Comparison of ENCODE assay signal across 8 cellular contexts in genomic region chr1:197526736-197527371, GRCh38.
DNase-seq lines count a peak whose midpoint lies in the region; ATAC-seq and TF ChIP-seq lines count a peak whose summit lies in the region.

No MANE protein-coding gene starts in this region.

- H3K4me2 ChIP-seq in GM23338, result no peak overlapping the region
- no peak overlapping the region for H3K4me2 ChIP-seq in osteoblast (ENCODE audit: insufficient read depth, low read length)

- no peak for ATAC-seq in GM23338

- H3K4me1 ChIP-seq in GM23338 (ENCODE audit: insufficient read depth), result no peaks in the 10 kb centered on the region
- H3K4me1 ChIP-seq in osteoblast (ENCODE audit: insufficient read depth, low read length), result no peaks in the 10 kb centered on the region

- no peaks in the 10 kb centered on the region for H3K9me2 ChIP-seq in GM23338 (ENCODE audit: insufficient read depth)

- H3F3A ChIP-seq in GM23338 (replicated peaks; ENCODE audit: low read depth), result no peaks in the 10 kb centered on the region

- no peaks in the 10 kb centered on the region for H3K9me3 ChIP-seq in osteoblast (ENCODE audit: low read depth, low read length)

- no peak overlapping the region for H3K27ac Mint-ChIP-seq in GM23338

- H3K27me3 ChIP-seq in GM23338 (ENCODE audit: insufficient read depth) (no peaks in the 10 kb centered on the region), osteoblast (ENCODE audit: insufficient read depth, low read length) (no peaks in the 10 kb centered on the region)

- no peak overlapping the region for H2AFZ ChIP-seq in GM23338
- no peak overlapping the region for H2AFZ ChIP-seq in osteoblast (ENCODE audit: low read length)

- no peak overlapping the region for H3K4me3 Mint-ChIP-seq in GM23338

- H3K9me3 Mint-ChIP-seq in GM23338, result no peaks in the 10 kb centered on the region

- peak; percentile 80 for TF ChIP-seq CTCF in C4-2B (conservative IDR thresholded peaks at IDR 0.05)
- TF ChIP-seq CTCF in GM23338 (conservative IDR thresholded peaks at IDR 0.05; ENCODE audit: low read depth in 2 of 2), result peak in 1 of 2 experiments; percentile 71; a peak in 3 of 4 replicates
- peak; percentile 54 for TF ChIP-seq CTCF in coronary artery (IDR thresholded peaks at IDR 0.05)
- TF ChIP-seq CTCF in osteoblast (IDR thresholded peaks at IDR 0.05; ENCODE audit: extremely low read depth, low read depth, low read length), result peak; percentile 67

- H3K36me3 ChIP-seq in GM23338 (ENCODE audit: insufficient read depth) (no peaks in the 10 kb centered on the region), osteoblast (ENCODE audit: insufficient read depth, low read length) (no peaks in the 10 kb centered on the region)

- H4K20me1 ChIP-seq in GM23338 (replicated peaks; ENCODE audit: insufficient read depth) (no peaks in the 10 kb centered on the region), osteoblast (ENCODE audit: insufficient read depth, low read length) (no peaks in the 10 kb centered on the region)

- H3K4me3 ChIP-seq in GM23338 (no peak overlapping the region), coronary artery (no peak overlapping the region), osteoblast (ENCODE audit: insufficient read depth, low read length) (no peak overlapping the region)

- H3K79me2 ChIP-seq in GM23338 (replicated peaks; ENCODE audit: insufficient read depth) (no peaks in the 10 kb centered on the region), osteoblast (ENCODE audit: insufficient read depth, low read length) (no peaks in the 10 kb centered on the region)

- no peaks in the 10 kb centered on the region for H3K27me3 Mint-ChIP-seq in GM23338 (ENCODE audit: insufficient read depth, low read depth, poor library complexity)

- H3K27ac ChIP-seq in C4-2B, result no peak overlapping the region
- no peak overlapping the region for H3K27ac ChIP-seq in GM23338 (ENCODE audit: low read depth)
- no peak overlapping the region for H3K27ac ChIP-seq in coronary artery
- no peak overlapping the region for H3K27ac ChIP-seq in osteoblast (ENCODE audit: low read depth, low read length)

- DNase-seq in GM23338 (ENCODE audit: low spot score), result peak; percentile 65
- peak; percentile 22 for DNase-seq in NCI-H748 (lab: John Stamatoyannopoulos, UW; ENCODE audit: unreplicated experiment)
- DNase-seq in coronary artery (ENCODE audit: low spot score), result no peak
- no peak for DNase-seq in osteoblast (ENCODE audit: insufficient read length, low spot score, missing footprints)
- DNase-seq in stimulated activated CD4-positive, alpha-beta T cell treated with anti-CD3 and anti-CD28 coated beads, Interleukin-2, amount 100 ng/mL, for 48 hours, result no peak
- DNase-seq in cerebellar nuclear complex (lab: John Stamatoyannopoulos, UW), result no peak
- no peak for DNase-seq in HuH-7 (ENCODE audit: low spot score)

- no peaks in the 10 kb centered on the region for H3K36me3 Mint-ChIP-seq in GM23338 (ENCODE audit: low read depth)

- H3K4me1 Mint-ChIP-seq in GM23338, result peaks cover 9% of the 10 kb centered on the region; the same call in 2 of the 3 replicates

TF ChIP-seq in GM23338, 12 proteins besides CTCF, POLR2A, EP300 and RAD21:
- TF ChIP-seq ZNF114 (CRISPR knock-in tag; IDR thresholded peaks at IDR 0.05) (no peak), STAT1 (IDR thresholded peaks at IDR 0.05; ENCODE audit: unreplicated experiment) (no peak), ZNF331 (CRISPR knock-in tag; IDR thresholded peaks at IDR 0.05; ENCODE audit: low read depth) (no peak), NANOG (IDR thresholded peaks at IDR 0.05; ENCODE audit: borderline replicate concordance) (no peak), EZH2phosphoT487 (IDR thresholded peaks at IDR 0.05; ENCODE audit: unreplicated experiment) (no peak), CREB1 (CRISPR knock-in tag; IDR thresholded peaks at IDR 0.05; ENCODE audit: low read depth) (no peak)
- TF ChIP-seq, protein P1, sequence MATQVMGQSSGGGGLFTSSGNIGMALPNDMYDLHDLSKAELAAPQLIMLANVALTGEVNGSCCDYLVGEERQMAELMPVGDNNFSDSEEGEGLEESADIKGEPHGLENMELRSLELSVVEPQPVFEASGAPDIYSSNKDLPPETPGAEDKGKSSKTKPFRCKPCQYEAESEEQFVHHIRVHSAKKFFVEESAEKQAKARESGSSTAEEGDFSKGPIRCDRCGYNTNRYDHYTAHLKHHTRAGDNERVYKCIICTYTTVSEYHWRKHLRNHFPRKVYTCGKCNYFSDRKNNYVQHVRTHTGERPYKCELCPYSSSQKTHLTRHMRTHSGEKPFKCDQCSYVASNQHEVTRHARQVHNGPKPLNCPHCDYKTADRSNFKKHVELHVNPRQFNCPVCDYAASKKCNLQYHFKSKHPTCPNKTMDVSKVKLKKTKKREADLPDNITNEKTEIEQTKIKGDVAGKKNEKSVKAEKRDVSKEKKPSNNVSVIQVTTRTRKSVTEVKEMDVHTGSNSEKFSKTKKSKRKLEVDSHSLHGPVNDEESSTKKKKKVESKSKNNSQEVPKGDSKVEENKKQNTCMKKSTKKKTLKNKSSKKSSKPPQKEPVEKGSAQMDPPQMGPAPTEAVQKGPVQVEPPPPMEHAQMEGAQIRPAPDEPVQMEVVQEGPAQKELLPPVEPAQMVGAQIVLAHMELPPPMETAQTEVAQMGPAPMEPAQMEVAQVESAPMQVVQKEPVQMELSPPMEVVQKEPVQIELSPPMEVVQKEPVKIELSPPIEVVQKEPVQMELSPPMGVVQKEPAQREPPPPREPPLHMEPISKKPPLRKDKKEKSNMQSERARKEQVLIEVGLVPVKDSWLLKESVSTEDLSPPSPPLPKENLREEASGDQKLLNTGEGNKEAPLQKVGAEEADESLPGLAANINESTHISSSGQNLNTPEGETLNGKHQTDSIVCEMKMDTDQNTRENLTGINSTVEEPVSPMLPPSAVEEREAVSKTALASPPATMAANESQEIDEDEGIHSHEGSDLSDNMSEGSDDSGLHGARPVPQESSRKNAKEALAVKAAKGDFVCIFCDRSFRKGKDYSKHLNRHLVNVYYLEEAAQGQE (IDR thresholded peaks at IDR 0.05; ENCODE audit: unreplicated experiment), result no peak

Comparison
In these comparisons a context has a peak if more than half of its experiments do, and no peak if none do; other contexts are left out.
1. DNase-seq: peak in GM23338 (single experiment) and NCI-H748 (single experiment); none in coronary artery (single experiment), osteoblast (single experiment), stimulated activated CD4-positive, alpha-beta T cell treated with anti-CD3 and anti-CD28 coated beads, Interleukin-2, amount 100 ng/mL, for 48 hours (0 of 2), cerebellar nuclear complex (0 of 2) and HuH-7 (single experiment).